In genomic region chr9:109883623-109884022, GRCh38 we compare ENCODE assay signal across 22 cellular contexts.
DNase-seq lines count a peak whose midpoint lies in the region; ATAC-seq lines count a peak whose summit lies in the region.
"Had no signal": no experiment of that assay in that cellular context is flagged by ENCODE, and none has a peak within 500 bp of the region (broad histone marks: within the 10 kb centered on the region; RNA-seq: fewer than 3 reads in every experiment).

No MANE protein-coding gene starts in this region.

- no peaks in the 10 kb centered on the region for H3K27me3 ChIP-seq in BLaER1

- H4K20me1 ChIP-seq in BLaER1 = no peaks in the 10 kb centered on the region

- no peak for DNase-seq in activated CD4-positive, alpha-beta T cell treated with anti-CD3 and anti-CD28 coated beads for 36 hours
- no peak for DNase-seq in activated CD4-positive, alpha-beta T cell treated with anti-CD3 and anti-CD28 coated beads for 48 hours
- no peak for DNase-seq in activated naive CD4-positive, alpha-beta T cell treated with anti-CD3 and anti-CD28 coated beads, Interleukin-2, amount 50 U/mL, for 72 hours (ENCODE audit: low spot score in 2 of 2)
- DNase-seq in activated naive CD4-positive, alpha-beta T cell treated with Interleukin-2 at 50 U/mL for 16 hours = no peak
- DNase-seq in left lobe of liver (ENCODE audit: low spot score) (no peak), DMS53 treated with DMSO at 0.1 percent for 48 hours (lab: John Stamatoyannopoulos, UW; ENCODE audit: unreplicated experiment) (no peak)
- no peak for DNase-seq in stimulated activated CD4-positive, alpha-beta T cell treated with anti-CD3 and anti-CD28 coated beads, Interleukin-4, amount 100 ng/mL, for 1 hour
- DNase-seq: CD4-positive, CD25-positive, alpha-beta regulatory T cell; DMS153; NCI-H1048; NCI-H1417; NCI-H1694; NCI-H2029 treated with DMSO at 0.1 percent for 48 hours; NCI-H446 treated with DMSO at 0.1 percent for 48 hours; NCI-H526; NCI-H82; NK-92 treated with Interleukin-12 subunit alpha and Interleukin-12 subunit beta, amount 100 ng/mL, for 24 hours; PC-3 had no signal

- POLR2A ChIA-PET in activated CD4-positive, alpha-beta T cell treated with anti-CD3 and anti-CD28 coated beads for 36 hours (lab: Charles Lee) = no interaction called here

- H3K27ac ChIP-seq in BLaER1 = no peak overlapping the region
- H3K27ac ChIP-seq: KMS-11 had no signal

- no peak overlapping the region for H3K9ac ChIP-seq in BLaER1
- H3K9ac ChIP-seq: KMS-11 had no signal

- H3K9me3 ChIP-seq in BLaER1 = no peaks in the 10 kb centered on the region

- H3K4me3 ChIP-seq in BLaER1 = no peak overlapping the region

- H3K36me3 ChIP-seq in BLaER1 = no peaks in the 10 kb centered on the region

- CTCF ChIA-PET in activated CD4-positive, alpha-beta T cell treated with anti-CD3 and anti-CD28 coated beads for 36 hours (lab: Charles Lee) = interaction anchor here (0.8 to 1.3 kb wide), 6 partner anchors 10 to 175 kb away, joined by 3 to 8 read pairs (median 3); no protein-coding TSS in a partner anchor

- no peak overlapping the region for H3K4me3 Mint-ChIP-seq in activated CD4-positive, alpha-beta T cell treated with anti-CD3 and anti-CD28 coated beads for 36 hours
- H3K4me3 Mint-ChIP-seq: CD4-positive, CD25-positive, alpha-beta regulatory T cell; IgD-negative memory B cell had no signal

- H3K4me1 ChIP-seq in BLaER1 = peaks cover 28% of the 10 kb centered on the region

- H3K27me3 Mint-ChIP-seq in activated CD4-positive, alpha-beta T cell treated with anti-CD3 and anti-CD28 coated beads for 36 hours = peaks cover 6% of the 10 kb centered on the region

- no peaks in the 10 kb centered on the region for H3K9me3 Mint-ChIP-seq in activated CD4-positive, alpha-beta T cell treated with anti-CD3 and anti-CD28 coated beads for 36 hours (ENCODE audit: low read depth)
- peaks cover 0 to 18% of the 10 kb centered on the region in 2 donors for H3K9me3 Mint-ChIP-seq in activated naive CD4-positive, alpha-beta T cell treated with anti-CD3 and anti-CD28 coated beads, Interleukin-2, amount 50 U/mL, for 72 hours
- H3K9me3 Mint-ChIP-seq: CD4-positive, CD25-positive, alpha-beta regulatory T cell; IgD-negative memory B cell had no signal

- H3K4me2 ChIP-seq in BLaER1 = peak overlapping the region; percentile 13; the same call in 1 of the 2 replicates
- H3K4me2 ChIP-seq: KMS-11 had no signal

- no peak for ATAC-seq in activated CD4-positive, alpha-beta T cell treated with anti-CD3 and anti-CD28 coated beads for 36 hours
- no peak for ATAC-seq in activated naive CD4-positive, alpha-beta T cell treated with anti-CD3 and anti-CD28 coated beads, Interleukin-2, amount 50 U/mL, for 72 hours
- peak; percentile 83 for ATAC-seq in left lobe of liver
- ATAC-seq: HCT116, PC-3 had no signal

- H3K4me1 Mint-ChIP-seq in activated CD4-positive, alpha-beta T cell treated with anti-CD3 and anti-CD28 coated beads for 36 hours = peaks cover 35% of the 10 kb centered on the region

- H3K27ac Mint-ChIP-seq in activated CD4-positive, alpha-beta T cell treated with anti-CD3 and anti-CD28 coated beads for 36 hours = peak overlapping the region; percentile 40
- peak overlapping the region; percentile 25 to 90 for H3K27ac Mint-ChIP-seq in activated naive CD4-positive, alpha-beta T cell treated with anti-CD3 and anti-CD28 coated beads, Interleukin-2, amount 50 U/mL, for 72 hours
- H3K27ac Mint-ChIP-seq: CD4-positive, CD25-positive, alpha-beta regulatory T cell; IgD-negative memory B cell had no signal

- intact Hi-C loops in activated CD4-positive, alpha-beta T cell treated with anti-CD3 and anti-CD28 coated beads for 36 hours (cut with DNase I, micrococcal nuclease) = loop anchor here (10.0 kb wide), 2 partner anchors 309 to 371 kb away; partner anchors contain the start of gene TXN (in 1 of the 2)

- no peaks in the 10 kb centered on the region for H3K36me3 Mint-ChIP-seq in activated CD4-positive, alpha-beta T cell treated with anti-CD3 and anti-CD28 coated beads for 36 hours (ENCODE audit: low read depth)
- H3K36me3 Mint-ChIP-seq in activated naive CD4-positive, alpha-beta T cell treated with anti-CD3 and anti-CD28 coated beads, Interleukin-2, amount 50 U/mL, for 72 hours = peaks cover 0 to 36% of the 10 kb centered on the region in 2 donors
- H3K36me3 Mint-ChIP-seq: CD4-positive, CD25-positive, alpha-beta regulatory T cell; IgD-negative memory B cell had no signal
